In the genomic region with DNA sequence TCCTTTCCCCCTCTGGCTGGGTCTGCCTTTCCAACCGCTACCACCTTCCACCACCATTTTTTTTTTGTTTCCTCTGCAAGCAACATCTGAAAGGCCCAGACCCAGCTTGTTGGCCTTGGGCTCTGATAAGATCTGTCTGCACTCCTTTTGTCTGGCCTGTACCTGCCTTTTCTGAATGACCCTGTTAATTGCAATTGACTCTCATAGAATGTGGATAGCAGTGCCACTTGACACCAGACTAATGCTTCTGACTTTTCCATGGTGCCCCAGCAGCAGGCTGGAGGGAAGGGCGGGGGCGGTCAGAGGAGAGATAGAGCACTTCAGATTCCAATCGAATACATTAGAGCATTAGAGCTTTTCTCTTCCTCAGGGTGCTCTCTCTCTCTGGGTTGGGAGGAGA, we compare ENCODE assay signal across 17 cellular contexts.
DNase-seq lines count a peak whose midpoint lies in the region; ATAC-seq and TF ChIP-seq lines count a peak whose summit lies in the region.
"Had no signal": no experiment of that assay in that cellular context is flagged by ENCODE, and none has a peak within 500 bp of the region (broad histone marks: within the 10 kb centered on the region; RNA-seq: fewer than 3 reads in every experiment).

No MANE protein-coding gene starts in this region.

- TF ChIP-seq EP300 in SK-N-SH (IDR thresholded peaks at IDR 0.05; ENCODE audit: borderline replicate concordance in 1 of 2, low read depth in 1 of 2, low read length in 1 of 2), result no peak

- no peaks in the 10 kb centered on the region for H3K79me2 ChIP-seq in SK-N-SH (ENCODE audit: insufficient read depth)
- H3K79me2 ChIP-seq in mammary epithelial cell (ENCODE audit: insufficient read depth, low read length), result no peaks in the 10 kb centered on the region

- H3K27me3 ChIP-seq in SK-N-SH (ENCODE audit: insufficient read depth) (no peaks in the 10 kb centered on the region), mammary epithelial cell (ENCODE audit: insufficient read depth, low read length) (no peaks in the 10 kb centered on the region)
- H3K27me3 ChIP-seq: BLaER1 treated with 17β-estradiol and CSF1 and Interleukin-3, amounts not matched to agents 10 nM and 100 nM had no signal

- H3K4me1 ChIP-seq in SK-N-SH (ENCODE audit: control insufficient read depth in 1 of 2, insufficient read depth in 2 of 2, low read depth in 1 of 2, low read length in 1 of 2) (peaks cover 0 to 6% of the 10 kb centered on the region in 2 experiments; a peak in 1 of 4 replicates), mammary epithelial cell (ENCODE audit: insufficient read depth, low read length) (no peaks in the 10 kb centered on the region)

- H3K27ac ChIP-seq in SK-N-SH (ENCODE audit: low read depth in 2 of 2, low read length in 1 of 2), result no peak overlapping the region
- H3K27ac ChIP-seq in mammary epithelial cell (ENCODE audit: insufficient read depth, low read depth, low read length), result no peak overlapping the region
- H3K27ac ChIP-seq: BLaER1 treated with 17β-estradiol and CSF1 and Interleukin-3, amounts not matched to agents 10 nM and 100 nM had no signal

- no peaks in the 10 kb centered on the region for H3K36me3 Mint-ChIP-seq in activated CD4-positive, alpha-beta T cell treated with anti-CD3 and anti-CD28 coated beads, Interleukin-2, amount 10 ng/mL, durations not matched to agents 24 days and 14 days (ENCODE audit: low read depth)
- H3K36me3 Mint-ChIP-seq in stimulated activated effector memory CD8-positive, alpha-beta T cell treated with anti-CD3 and anti-CD28 coated beads, Interleukin-12 subunit alpha, Interleukin-12 subunit beta, amount 100 ng/mL, for 72 hours, result no peaks in the 10 kb centered on the region

- H3K9me3 ChIP-seq in SK-N-SH (no peaks in the 10 kb centered on the region), mammary epithelial cell (replicated peaks; ENCODE audit: insufficient read depth, low read length) (no peaks in the 10 kb centered on the region)
- H3K9me3 ChIP-seq: BLaER1 treated with 17β-estradiol and CSF1 and Interleukin-3, amounts not matched to agents 10 nM and 100 nM had no signal

- no peaks in the 10 kb centered on the region for H3F3A ChIP-seq in SK-N-SH (replicated peaks; ENCODE audit: insufficient read depth)

- intact Hi-C loops in activated CD4-positive, alpha-beta T cell treated with anti-CD3 and anti-CD28 coated beads, Interleukin-2, amount 10 ng/mL, durations not matched to agents 24 days and 14 days (cut with micrococcal nuclease), result no loop called here
- intact Hi-C loops in mammary epithelial cell (cut with micrococcal nuclease), result no loop called here

- POLR2A ChIA-PET in SK-N-SH (lab: Yijun Ruan, JAX), result interaction anchor here (0.6 kb wide), 1 partner anchor 9 kb away, joined by 3 read pairs; no protein-coding TSS in a partner anchor

- BruUV-seq in mammary epithelial cell (replicated peaks; lab: Mats Ljungman, UMichigan), result no TSS peak

- no peaks in the 10 kb centered on the region for H3K36me3 ChIP-seq in SK-N-SH (replicated peaks in 1 of 2; ENCODE audit: control insufficient read depth in 1 of 2, insufficient read depth in 2 of 2, low read length in 1 of 2)
- H3K36me3 ChIP-seq in mammary epithelial cell (ENCODE audit: insufficient read depth, low read length), result no peaks in the 10 kb centered on the region
- H3K36me3 ChIP-seq: BLaER1 treated with 17β-estradiol and CSF1 and Interleukin-3, amounts not matched to agents 10 nM and 100 nM had no signal

- no peaks in the 10 kb centered on the region for H3K9me2 ChIP-seq in SK-N-SH

- H3K4me3 ChIP-seq in SK-N-SH (ENCODE audit: low read depth in 2 of 2, low read length in 1 of 2) (no peak overlapping the region), mammary epithelial cell (replicated peaks in 1 of 3; ENCODE audit: insufficient read depth in 1 of 3, low read depth in 2 of 3, low read length in 3 of 3) (no peak overlapping the region)
- H3K4me3 ChIP-seq: BLaER1 treated with 17β-estradiol and CSF1 and Interleukin-3, amounts not matched to agents 10 nM and 100 nM had no signal

- H4K20me1 ChIP-seq in SK-N-SH (ENCODE audit: insufficient read depth) (no peaks in the 10 kb centered on the region), mammary epithelial cell (ENCODE audit: insufficient read depth, low read length) (no peaks in the 10 kb centered on the region)
- H4K20me1 ChIP-seq: BLaER1 treated with 17β-estradiol and CSF1 and Interleukin-3, amounts not matched to agents 10 nM and 100 nM had no signal

- H3K27ac Mint-ChIP-seq in activated CD4-positive, alpha-beta T cell treated with anti-CD3 and anti-CD28 coated beads, Interleukin-2, amount 10 ng/mL, durations not matched to agents 24 days and 14 days, result no peak overlapping the region
- H3K27ac Mint-ChIP-seq in stimulated activated effector memory CD8-positive, alpha-beta T cell treated with anti-CD3 and anti-CD28 coated beads, Interleukin-12 subunit alpha, Interleukin-12 subunit beta, amount 100 ng/mL, for 72 hours, result no peak overlapping the region

- H3K4me2 ChIP-seq in SK-N-SH (no peak overlapping the region), mammary epithelial cell (ENCODE audit: insufficient read depth, low read depth, low read length) (no peak overlapping the region)
- H3K4me2 ChIP-seq: BLaER1 treated with 17β-estradiol and CSF1 and Interleukin-3, amounts not matched to agents 10 nM and 100 nM had no signal

- peaks cover 4% of the 10 kb centered on the region for H3K4me1 Mint-ChIP-seq in activated CD4-positive, alpha-beta T cell treated with anti-CD3 and anti-CD28 coated beads, Interleukin-2, amount 10 ng/mL, durations not matched to agents 24 days and 14 days
- peaks cover 13% of the 10 kb centered on the region for H3K4me1 Mint-ChIP-seq in stimulated activated effector memory CD8-positive, alpha-beta T cell treated with anti-CD3 and anti-CD28 coated beads, Interleukin-12 subunit alpha, Interleukin-12 subunit beta, amount 100 ng/mL, for 72 hours

- no peak overlapping the region for H3K4me3 Mint-ChIP-seq in activated CD4-positive, alpha-beta T cell treated with anti-CD3 and anti-CD28 coated beads, Interleukin-2, amount 10 ng/mL, durations not matched to agents 24 days and 14 days
- no peak overlapping the region for H3K4me3 Mint-ChIP-seq in stimulated activated effector memory CD8-positive, alpha-beta T cell treated with anti-CD3 and anti-CD28 coated beads, Interleukin-12 subunit alpha, Interleukin-12 subunit beta, amount 100 ng/mL, for 72 hours
- H3K4me3 Mint-ChIP-seq: CD8-positive, alpha-beta memory T cell had no signal

- no peak for TF ChIP-seq CTCF in SK-N-SH (IDR thresholded peaks at IDR 0.05)
- no peak for TF ChIP-seq CTCF in mammary epithelial cell (conservative IDR thresholded peaks at IDR 0.05 in 1 of 2, IDR thresholded peaks at IDR 0.05 in 1 of 2; ENCODE audit: extremely low read depth in 1 of 2, insufficient read depth in 1 of 2, low read depth in 1 of 2, low read length in 2 of 2)

- peaks cover 15% of the 10 kb centered on the region for H3K27me3 Mint-ChIP-seq in activated CD4-positive, alpha-beta T cell treated with anti-CD3 and anti-CD28 coated beads, Interleukin-2, amount 10 ng/mL, durations not matched to agents 24 days and 14 days

- no peaks in the 10 kb centered on the region for H3K9me3 Mint-ChIP-seq in activated CD4-positive, alpha-beta T cell treated with anti-CD3 and anti-CD28 coated beads, Interleukin-2, amount 10 ng/mL, durations not matched to agents 24 days and 14 days
- no peaks in the 10 kb centered on the region for H3K9me3 Mint-ChIP-seq in stimulated activated effector memory CD8-positive, alpha-beta T cell treated with anti-CD3 and anti-CD28 coated beads, Interleukin-12 subunit alpha, Interleukin-12 subunit beta, amount 100 ng/mL, for 72 hours
- H3K9me3 Mint-ChIP-seq: CD8-positive, alpha-beta memory T cell had no signal

- CTCF ChIA-PET in SK-N-SH (lab: Yijun Ruan, JAX) (no interaction called here), mammary epithelial cell (lab: Charles Lee; ENCODE audit: low non-redundant PET) (no interaction called here)

- in situ Hi-C loops in mammary epithelial cell (cut with MboI; ENCODE audit: low sequenced_read_pairs in 2 of 2), result no loop called here

- WGBS in SK-N-SH (ENCODE audit: low lambda C conversion rate), result 46% methylated on average over 4 of the region's 4 CpGs
- 78% methylated on average over 3 of the region's 4 CpGs for WGBS in mammary epithelial cell (ENCODE audit: low coverage, missing lambda C conversion rate)

- H3K9ac ChIP-seq in SK-N-SH (no peak overlapping the region), mammary epithelial cell (ENCODE audit: insufficient read depth, low read length) (no peak overlapping the region)
- H3K9ac ChIP-seq: BLaER1 treated with 17β-estradiol and CSF1 and Interleukin-3, amounts not matched to agents 10 nM and 100 nM had no signal

- dilution Hi-C loops in mammary epithelial cell (cut with HindIII; ENCODE audit: low sequenced_read_pairs), result no loop called here

- peak; percentile 13 for DNase-seq in SK-N-SH
- peak; percentile 3 for DNase-seq in NCI-H2029 (lab: John Stamatoyannopoulos, UW)
- peak; percentile 9 for DNase-seq in NCI-H774 (lab: John Stamatoyannopoulos, UW)
- no peak for DNase-seq in activated CD4-positive, alpha-beta T cell treated with anti-CD3 and anti-CD28 coated beads, Interleukin-2, amount 10 ng/mL, durations not matched to agents 24 days and 14 days
- DNase-seq in stimulated activated effector memory CD8-positive, alpha-beta T cell treated with anti-CD3 and anti-CD28 coated beads, Interleukin-12 subunit alpha, Interleukin-12 subunit beta, amount 100 ng/mL, for 72 hours (ENCODE audit: low spot score in 2 of 2), result no peak
- no peak for DNase-seq in mammary epithelial cell
- no peak for DNase-seq in NCI-H446 treated with DMSO at 0.1 percent for 48 hours (lab: John Stamatoyannopoulos, UW)
- DNase-seq: CD8-positive, alpha-beta memory T cell; KG1; NCI-H1092; NCI-H2081 treated with DMSO at 0.1 percent for 48 hours; NCI-H446; SHP77; T-helper 2 cell had no signal

- no peak for TF ChIP-seq RAD21 in SK-N-SH (IDR thresholded peaks at IDR 0.05; ENCODE audit: low read length)

- H2AFZ ChIP-seq in SK-N-SH (ENCODE audit: low read depth), result no peak overlapping the region
- H2AFZ ChIP-seq in mammary epithelial cell (ENCODE audit: low read depth, low read length), result no peak overlapping the region

- no peak for ATAC-seq in SK-N-SH treated with all-trans-retinoic acid at 6 μM for 48 hours
- no peak for ATAC-seq in stimulated activated effector memory CD8-positive, alpha-beta T cell treated with anti-CD3 and anti-CD28 coated beads, Interleukin-12 subunit alpha, Interleukin-12 subunit beta, amount 100 ng/mL, for 72 hours
- ATAC-seq: HepG2 had no signal

TF ChIP-seq in SK-N-SH, 30 proteins besides CTCF, POLR2A, EP300 and RAD21:
- TF ChIP-seq GATA2 (CRISPR knock-in tag; IDR thresholded peaks at IDR 0.05), result peak; percentile 64
- TF ChIP-seq RCOR1 (IDR thresholded peaks at IDR 0.05; ENCODE audit: low read length), result no peak

TF ChIP-seq in SK-N-SH treated with all-trans-retinoic acid at 6 μM for 48 hours, 23 proteins besides CTCF, POLR2A, EP300 and RAD21 (continues in another document):
- TF ChIP-seq RARB (CRISPR knock-in tag; IDR thresholded peaks at IDR 0.05) (no peak), ZFP3 (CRISPR knock-in tag; IDR thresholded peaks at IDR 0.05) (no peak), ZC3H10 (CRISPR knock-in tag; IDR thresholded peaks at IDR 0.05) (no peak)

Comparison
In these comparisons a context has a peak if more than half of its experiments do, and no peak if none do; other contexts are left out.
1. DNase-seq: peak in SK-N-SH (single experiment), NCI-H2029 (single experiment) and NCI-H774 (single experiment); none in activated CD4-positive, alpha-beta T cell treated with anti-CD3 and anti-CD28 coated beads, Interleukin-2, amount 10 ng/mL, durations not matched to agents 24 days and 14 days (single experiment), stimulated activated effector memory CD8-positive, alpha-beta T cell treated with anti-CD3 and anti-CD28 coated beads, Interleukin-12 subunit alpha, Interleukin-12 subunit beta, amount 100 ng/mL, for 72 hours (0 of 2), mammary epithelial cell (single experiment) and NCI-H446 treated with DMSO at 0.1 percent for 48 hours (single experiment).